Comparison of ENCODE assay signal across 1 cellular context in the genomic region with DNA sequence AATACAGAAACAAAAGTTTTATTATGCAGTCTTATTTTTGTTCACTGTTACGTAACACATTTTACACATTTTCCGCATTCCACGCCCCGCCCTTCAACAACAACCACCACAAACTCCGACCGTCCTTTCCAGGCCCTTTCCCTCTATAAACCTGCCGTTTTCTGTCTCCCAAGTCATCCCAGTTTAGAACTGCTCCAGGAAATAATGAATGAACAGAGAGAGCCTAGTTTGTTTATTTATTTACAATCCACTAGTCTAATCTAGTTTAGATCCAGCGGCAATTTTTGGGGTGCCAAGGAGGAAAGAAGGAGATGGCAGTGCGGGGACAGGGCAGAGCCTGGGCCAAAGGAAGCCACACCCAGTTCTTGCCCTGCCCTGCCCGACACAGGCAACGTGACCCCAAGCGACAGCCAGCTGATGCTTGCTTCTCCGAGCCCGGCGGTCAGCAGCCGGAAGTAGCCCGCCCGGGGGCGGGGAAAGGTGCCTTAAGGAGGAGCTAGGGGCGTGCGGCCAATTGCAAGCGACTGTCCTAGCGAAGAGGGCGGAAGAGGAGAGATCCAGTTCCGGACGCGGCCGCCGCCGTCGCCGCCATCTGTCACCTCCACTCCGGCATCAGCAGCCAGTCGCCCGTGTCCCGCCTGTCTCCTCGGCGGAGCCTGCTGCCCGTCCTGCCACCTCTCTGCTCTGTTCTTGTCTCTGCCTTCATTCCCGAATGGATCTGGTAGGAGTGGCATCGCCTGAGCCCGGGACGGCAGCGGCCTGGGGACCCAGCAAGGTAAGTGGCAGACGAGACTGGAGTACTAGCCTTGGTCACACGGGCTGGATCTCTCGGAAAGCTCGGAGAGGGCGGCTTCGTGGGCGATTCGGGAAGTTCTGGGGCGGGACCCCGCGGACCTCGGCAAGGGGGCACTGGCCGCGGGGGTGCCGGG.
TF ChIP-seq lines count a peak whose summit lies in the region.

A gene with protein sequence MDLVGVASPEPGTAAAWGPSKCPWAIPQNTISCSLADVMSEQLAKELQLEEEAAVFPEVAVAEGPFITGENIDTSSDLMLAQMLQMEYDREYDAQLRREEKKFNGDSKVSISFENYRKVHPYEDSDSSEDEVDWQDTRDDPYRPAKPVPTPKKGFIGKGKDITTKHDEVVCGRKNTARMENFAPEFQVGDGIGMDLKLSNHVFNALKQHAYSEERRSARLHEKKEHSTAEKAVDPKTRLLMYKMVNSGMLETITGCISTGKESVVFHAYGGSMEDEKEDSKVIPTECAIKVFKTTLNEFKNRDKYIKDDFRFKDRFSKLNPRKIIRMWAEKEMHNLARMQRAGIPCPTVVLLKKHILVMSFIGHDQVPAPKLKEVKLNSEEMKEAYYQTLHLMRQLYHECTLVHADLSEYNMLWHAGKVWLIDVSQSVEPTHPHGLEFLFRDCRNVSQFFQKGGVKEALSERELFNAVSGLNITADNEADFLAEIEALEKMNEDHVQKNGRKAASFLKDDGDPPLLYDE (plus strand): TSS at position 560 of the 929 bp plus-strand sequence. CDS start 153 bp downstream, at position 713.

TF ChIP-seq in HEK293, 187 proteins besides CTCF, POLR2A, EP300 and RAD21 (continued from another document and continues in another):
- TF ChIP-seq, protein P1, sequence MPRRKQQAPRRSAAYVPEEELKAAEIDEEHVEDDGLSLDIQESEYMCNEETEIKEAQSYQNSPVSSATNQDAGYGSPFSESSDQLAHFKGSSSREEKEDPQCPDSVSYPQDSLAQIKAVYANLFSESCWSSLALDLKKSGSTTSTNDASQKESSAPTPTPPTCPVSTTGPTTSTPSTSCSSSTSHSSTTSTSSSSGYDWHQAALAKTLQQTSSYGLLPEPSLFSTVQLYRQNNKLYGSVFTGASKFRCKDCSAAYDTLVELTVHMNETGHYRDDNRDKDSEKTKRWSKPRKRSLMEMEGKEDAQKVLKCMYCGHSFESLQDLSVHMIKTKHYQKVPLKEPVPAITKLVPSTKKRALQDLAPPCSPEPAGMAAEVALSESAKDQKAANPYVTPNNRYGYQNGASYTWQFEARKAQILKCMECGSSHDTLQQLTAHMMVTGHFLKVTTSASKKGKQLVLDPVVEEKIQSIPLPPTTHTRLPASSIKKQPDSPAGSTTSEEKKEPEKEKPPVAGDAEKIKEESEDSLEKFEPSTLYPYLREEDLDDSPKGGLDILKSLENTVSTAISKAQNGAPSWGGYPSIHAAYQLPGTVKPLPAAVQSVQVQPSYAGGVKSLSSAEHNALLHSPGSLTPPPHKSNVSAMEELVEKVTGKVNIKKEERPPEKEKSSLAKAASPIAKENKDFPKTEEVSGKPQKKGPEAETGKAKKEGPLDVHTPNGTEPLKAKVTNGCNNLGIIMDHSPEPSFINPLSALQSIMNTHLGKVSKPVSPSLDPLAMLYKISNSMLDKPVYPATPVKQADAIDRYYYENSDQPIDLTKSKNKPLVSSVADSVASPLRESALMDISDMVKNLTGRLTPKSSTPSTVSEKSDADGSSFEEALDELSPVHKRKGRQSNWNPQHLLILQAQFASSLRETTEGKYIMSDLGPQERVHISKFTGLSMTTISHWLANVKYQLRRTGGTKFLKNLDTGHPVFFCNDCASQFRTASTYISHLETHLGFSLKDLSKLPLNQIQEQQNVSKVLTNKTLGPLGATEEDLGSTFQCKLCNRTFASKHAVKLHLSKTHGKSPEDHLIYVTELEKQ (tag by site-specific recombination; IDR thresholded peaks at IDR 0.05; ENCODE audit: borderline replicate concordance), result no peak
- TF ChIP-seq, protein P2, sequence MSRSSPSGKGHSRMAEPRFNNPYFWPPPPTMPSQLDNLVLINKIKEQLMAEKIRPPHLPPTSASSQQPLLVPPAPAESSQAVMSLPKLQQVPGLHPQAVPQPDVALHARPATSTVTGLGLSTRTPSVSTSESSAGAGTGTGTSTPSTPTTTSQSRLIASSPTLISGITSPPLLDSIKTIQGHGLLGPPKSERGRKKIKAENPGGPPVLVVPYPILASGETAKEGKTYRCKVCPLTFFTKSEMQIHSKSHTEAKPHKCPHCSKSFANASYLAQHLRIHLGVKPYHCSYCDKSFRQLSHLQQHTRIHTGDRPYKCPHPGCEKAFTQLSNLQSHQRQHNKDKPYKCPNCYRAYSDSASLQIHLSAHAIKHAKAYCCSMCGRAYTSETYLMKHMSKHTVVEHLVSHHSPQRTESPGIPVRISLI (tag by site-specific recombination; IDR thresholded peaks at IDR 0.05), result no peak
- TF ChIP-seq ZNF701 (tag by site-specific recombination; IDR thresholded peaks at IDR 0.05), result no peak
- TF ChIP-seq ZNF623 (tag by site-specific recombination; IDR thresholded peaks at IDR 0.05), result no peak; the same call in 1 of the 2 replicates
- TF ChIP-seq ZNF768 (tag by site-specific recombination; IDR thresholded peaks at IDR 0.05), result no peak
- no peak for TF ChIP-seq ZNF830 (tag by site-specific recombination; IDR thresholded peaks at IDR 0.05; ENCODE audit: low read depth)
- TF ChIP-seq, protein P3, sequence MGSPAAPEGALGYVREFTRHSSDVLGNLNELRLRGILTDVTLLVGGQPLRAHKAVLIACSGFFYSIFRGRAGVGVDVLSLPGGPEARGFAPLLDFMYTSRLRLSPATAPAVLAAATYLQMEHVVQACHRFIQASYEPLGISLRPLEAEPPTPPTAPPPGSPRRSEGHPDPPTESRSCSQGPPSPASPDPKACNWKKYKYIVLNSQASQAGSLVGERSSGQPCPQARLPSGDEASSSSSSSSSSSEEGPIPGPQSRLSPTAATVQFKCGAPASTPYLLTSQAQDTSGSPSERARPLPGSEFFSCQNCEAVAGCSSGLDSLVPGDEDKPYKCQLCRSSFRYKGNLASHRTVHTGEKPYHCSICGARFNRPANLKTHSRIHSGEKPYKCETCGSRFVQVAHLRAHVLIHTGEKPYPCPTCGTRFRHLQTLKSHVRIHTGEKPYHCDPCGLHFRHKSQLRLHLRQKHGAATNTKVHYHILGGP (tag by site-specific recombination; IDR thresholded peaks at IDR 0.05), result no peak
- no peak for TF ChIP-seq ZNF354C (tag by site-specific recombination; IDR thresholded peaks at IDR 0.05; ENCODE audit: borderline replicate concordance, low read depth)
- no peak for TF ChIP-seq ZNF16 (tag by site-specific recombination; IDR thresholded peaks at IDR 0.05; ENCODE audit: low read depth)
- TF ChIP-seq, protein P4, sequence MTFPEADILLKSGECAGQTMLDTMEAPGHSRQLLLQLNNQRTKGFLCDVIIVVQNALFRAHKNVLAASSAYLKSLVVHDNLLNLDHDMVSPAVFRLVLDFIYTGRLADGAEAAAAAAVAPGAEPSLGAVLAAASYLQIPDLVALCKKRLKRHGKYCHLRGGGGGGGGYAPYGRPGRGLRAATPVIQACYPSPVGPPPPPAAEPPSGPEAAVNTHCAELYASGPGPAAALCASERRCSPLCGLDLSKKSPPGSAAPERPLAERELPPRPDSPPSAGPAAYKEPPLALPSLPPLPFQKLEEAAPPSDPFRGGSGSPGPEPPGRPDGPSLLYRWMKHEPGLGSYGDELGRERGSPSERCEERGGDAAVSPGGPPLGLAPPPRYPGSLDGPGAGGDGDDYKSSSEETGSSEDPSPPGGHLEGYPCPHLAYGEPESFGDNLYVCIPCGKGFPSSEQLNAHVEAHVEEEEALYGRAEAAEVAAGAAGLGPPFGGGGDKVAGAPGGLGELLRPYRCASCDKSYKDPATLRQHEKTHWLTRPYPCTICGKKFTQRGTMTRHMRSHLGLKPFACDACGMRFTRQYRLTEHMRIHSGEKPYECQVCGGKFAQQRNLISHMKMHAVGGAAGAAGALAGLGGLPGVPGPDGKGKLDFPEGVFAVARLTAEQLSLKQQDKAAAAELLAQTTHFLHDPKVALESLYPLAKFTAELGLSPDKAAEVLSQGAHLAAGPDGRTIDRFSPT (tag by site-specific recombination; IDR thresholded peaks at IDR 0.05), result peak; percentile 81
- no peak for TF ChIP-seq SCRT1 (tag by site-specific recombination; IDR thresholded peaks at IDR 0.05; ENCODE audit: borderline replicate concordance)
- no peak for TF ChIP-seq ZNF660 (tag by site-specific recombination; IDR thresholded peaks at IDR 0.05)
- no peak for TF ChIP-seq ZNF558 (tag by site-specific recombination; IDR thresholded peaks at IDR 0.05)
- peak; percentile 54 for TF ChIP-seq ZFHX2 (tag by site-specific recombination; conservative IDR thresholded peaks at IDR 0.05)
- no peak for TF ChIP-seq ZNF560 (tag by site-specific recombination; IDR thresholded peaks at IDR 0.05; ENCODE audit: borderline replicate concordance)
- TF ChIP-seq, protein P5, sequence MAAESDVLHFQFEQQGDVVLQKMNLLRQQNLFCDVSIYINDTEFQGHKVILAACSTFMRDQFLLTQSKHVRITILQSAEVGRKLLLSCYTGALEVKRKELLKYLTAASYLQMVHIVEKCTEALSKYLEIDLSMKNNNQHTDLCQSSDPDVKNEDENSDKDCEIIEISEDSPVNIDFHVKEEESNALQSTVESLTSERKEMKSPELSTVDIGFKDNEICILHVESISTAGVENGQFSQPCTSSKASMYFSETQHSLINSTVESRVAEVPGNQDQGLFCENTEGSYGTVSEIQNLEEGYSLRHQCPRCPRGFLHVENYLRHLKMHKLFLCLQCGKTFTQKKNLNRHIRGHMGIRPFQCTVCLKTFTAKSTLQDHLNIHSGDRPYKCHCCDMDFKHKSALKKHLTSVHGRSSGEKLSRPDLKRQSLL (tag by site-specific recombination; IDR thresholded peaks at IDR 0.05), result no peak
- no peak for TF ChIP-seq ZNF169 (tag by site-specific recombination; IDR thresholded peaks at IDR 0.05)
- TF ChIP-seq TCF7L2 (IDR thresholded peaks at IDR 0.05; ENCODE audit: borderline replicate concordance, low read depth, low read length), result no peak
- no peak for TF ChIP-seq ZSCAN16 (tag by site-specific recombination; IDR thresholded peaks at IDR 0.05)
- TF ChIP-seq ZNF174 (tag by site-specific recombination; IDR thresholded peaks at IDR 0.05), result no peak
- 0 out of 2 replicates have a peak, but pooled peaks have one; percentile 41 for TF ChIP-seq GLIS2 (tag by site-specific recombination; IDR thresholded peaks at IDR 0.05)
- no peak for TF ChIP-seq ZNF221 (tag by site-specific recombination; IDR thresholded peaks at IDR 0.05; ENCODE audit: borderline replicate concordance)
- TF ChIP-seq ZNF585B (tag by site-specific recombination; IDR thresholded peaks at IDR 0.05), result no peak
- no peak for TF ChIP-seq ZNF571 (tag by site-specific recombination; IDR thresholded peaks at IDR 0.05)
- TF ChIP-seq ZNF544 (tag by site-specific recombination; IDR thresholded peaks at IDR 0.05), result no peak
- no peak for TF ChIP-seq ZNF211 (tag by site-specific recombination; IDR thresholded peaks at IDR 0.05; ENCODE audit: low read depth)
- peak; percentile 30; the same call in 1 of the 2 replicates for TF ChIP-seq ZBTB21 (tag by site-specific recombination; IDR thresholded peaks at IDR 0.05)
- TF ChIP-seq KLF8 (tag by site-specific recombination; IDR thresholded peaks at IDR 0.05), result peak; percentile 33; the same call in 1 of the 2 replicates
- TF ChIP-seq ZNF157 (tag by site-specific recombination; IDR thresholded peaks at IDR 0.05), result no peak
- no peak for TF ChIP-seq ZNF529 (tag by site-specific recombination; IDR thresholded peaks at IDR 0.05; ENCODE audit: insufficient replicate concordance)
- TF ChIP-seq, protein P6, sequence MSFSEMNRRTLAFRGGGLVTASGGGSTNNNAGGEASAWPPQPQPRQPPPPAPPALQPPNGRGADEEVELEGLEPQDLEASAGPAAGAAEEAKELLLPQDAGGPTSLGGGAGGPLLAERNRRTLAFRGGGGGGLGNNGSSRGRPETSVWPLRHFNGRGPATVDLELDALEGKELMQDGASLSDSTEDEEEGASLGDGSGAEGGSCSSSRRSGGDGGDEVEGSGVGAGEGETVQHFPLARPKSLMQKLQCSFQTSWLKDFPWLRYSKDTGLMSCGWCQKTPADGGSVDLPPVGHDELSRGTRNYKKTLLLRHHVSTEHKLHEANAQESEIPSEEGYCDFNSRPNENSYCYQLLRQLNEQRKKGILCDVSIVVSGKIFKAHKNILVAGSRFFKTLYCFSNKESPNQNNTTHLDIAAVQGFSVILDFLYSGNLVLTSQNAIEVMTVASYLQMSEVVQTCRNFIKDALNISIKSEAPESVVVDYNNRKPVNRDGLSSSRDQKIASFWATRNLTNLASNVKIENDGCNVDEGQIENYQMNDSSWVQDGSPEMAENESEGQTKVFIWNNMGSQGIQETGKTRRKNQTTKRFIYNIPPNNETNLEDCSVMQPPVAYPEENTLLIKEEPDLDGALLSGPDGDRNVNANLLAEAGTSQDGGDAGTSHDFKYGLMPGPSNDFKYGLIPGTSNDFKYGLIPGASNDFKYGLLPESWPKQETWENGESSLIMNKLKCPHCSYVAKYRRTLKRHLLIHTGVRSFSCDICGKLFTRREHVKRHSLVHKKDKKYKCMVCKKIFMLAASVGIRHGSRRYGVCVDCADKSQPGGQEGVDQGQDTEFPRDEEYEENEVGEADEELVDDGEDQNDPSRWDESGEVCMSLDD (tag by site-specific recombination; IDR thresholded peaks at IDR 0.05), result peak; percentile 66
- no peak for TF ChIP-seq ZNF324 (tag by site-specific recombination; IDR thresholded peaks at IDR 0.05)
- no peak for TF ChIP-seq ZNF843 (tag by site-specific recombination; IDR thresholded peaks at IDR 0.05)
- peak; percentile 85 for TF ChIP-seq KLF16 (tag by site-specific recombination; IDR thresholded peaks at IDR 0.05)
- TF ChIP-seq, protein P7, sequence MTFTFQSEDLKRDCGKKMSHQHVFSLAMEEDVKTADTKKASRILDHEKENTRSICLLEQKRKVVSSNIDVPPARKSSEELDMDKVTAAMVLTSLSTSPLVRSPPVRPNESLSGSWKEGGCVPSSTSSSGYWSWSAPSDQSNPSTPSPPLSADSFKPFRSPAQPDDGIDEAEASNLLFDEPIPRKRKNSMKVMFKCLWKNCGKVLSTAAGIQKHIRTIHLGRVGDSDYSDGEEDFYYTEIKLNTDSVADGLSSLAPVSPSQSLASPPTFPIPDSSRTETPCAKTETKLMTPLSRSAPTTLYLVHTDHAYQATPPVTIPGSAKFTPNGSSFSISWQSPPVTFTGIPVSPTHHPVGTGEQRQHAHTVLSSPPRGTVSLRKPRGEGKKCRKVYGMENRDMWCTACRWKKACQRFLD (tag by site-specific recombination; IDR thresholded peaks at IDR 0.05), result no peak
- 0 out of 2 replicates have a peak, but pooled peaks have one; percentile 44 for TF ChIP-seq ZNF76 (tag by site-specific recombination; IDR thresholded peaks at IDR 0.05; ENCODE audit: borderline replicate concordance, low read depth)
- TF ChIP-seq SALL2 (tag by site-specific recombination; IDR thresholded peaks at IDR 0.05; ENCODE audit: borderline replicate concordance), result no peak
- no peak for TF ChIP-seq ZSCAN23 (tag by site-specific recombination; IDR thresholded peaks at IDR 0.05)
- no peak for TF ChIP-seq ZNF350 (tag by site-specific recombination; IDR thresholded peaks at IDR 0.05)
- no peak for TF ChIP-seq ZNF792 (tag by site-specific recombination; IDR thresholded peaks at IDR 0.05)
- no peak for TF ChIP-seq ZNF664 (tag by site-specific recombination; IDR thresholded peaks at IDR 0.05)
- TF ChIP-seq, protein P8, sequence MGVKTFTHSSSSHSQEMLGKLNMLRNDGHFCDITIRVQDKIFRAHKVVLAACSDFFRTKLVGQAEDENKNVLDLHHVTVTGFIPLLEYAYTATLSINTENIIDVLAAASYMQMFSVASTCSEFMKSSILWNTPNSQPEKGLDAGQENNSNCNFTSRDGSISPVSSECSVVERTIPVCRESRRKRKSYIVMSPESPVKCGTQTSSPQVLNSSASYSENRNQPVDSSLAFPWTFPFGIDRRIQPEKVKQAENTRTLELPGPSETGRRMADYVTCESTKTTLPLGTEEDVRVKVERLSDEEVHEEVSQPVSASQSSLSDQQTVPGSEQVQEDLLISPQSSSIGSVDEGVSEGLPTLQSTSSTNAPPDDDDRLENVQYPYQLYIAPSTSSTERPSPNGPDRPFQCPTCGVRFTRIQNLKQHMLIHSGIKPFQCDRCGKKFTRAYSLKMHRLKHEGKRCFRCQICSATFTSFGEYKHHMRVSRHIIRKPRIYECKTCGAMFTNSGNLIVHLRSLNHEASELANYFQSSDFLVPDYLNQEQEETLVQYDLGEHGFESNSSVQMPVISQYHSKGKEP (tag by site-specific recombination; IDR thresholded peaks at IDR 0.05), result no peak
